10 cellular contexts compared by ENCODE assay signal in the genomic region with DNA sequence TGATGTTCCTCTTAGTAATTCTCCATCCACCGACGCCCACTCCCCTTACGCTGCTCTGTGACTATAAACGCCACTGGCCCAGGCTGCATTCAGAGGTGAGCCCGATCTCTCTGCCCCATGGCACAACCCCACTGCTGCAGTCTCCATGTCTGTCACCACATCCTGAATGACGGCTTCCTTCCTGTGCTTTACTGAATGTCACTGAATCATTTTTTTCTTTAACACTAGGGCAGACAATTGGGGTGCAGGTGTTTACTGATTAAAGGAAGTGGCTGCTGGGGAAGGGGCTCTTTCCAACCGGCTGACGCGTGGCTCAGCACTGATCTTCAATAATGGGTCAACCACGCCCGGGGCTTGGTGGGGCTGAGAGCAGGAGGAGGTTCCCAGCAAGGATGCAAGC.
DNase-seq lines count a peak whose midpoint lies in the region; ATAC-seq lines count a peak whose summit lies in the region.
"Had no signal": no experiment of that assay in that cellular context is flagged by ENCODE, and none has a peak within 500 bp of the region (broad histone marks: within the 10 kb centered on the region; RNA-seq: fewer than 3 reads in every experiment).

No MANE protein-coding gene starts in this region.

- peak overlapping the region; percentile 24 for H3K4me3 Mint-ChIP-seq in activated T-helper 2 cell treated with anti-CD3 and anti-CD28 coated beads, Interferon-gamma antibody, Interleukin-2, Interleukin-4, amounts not matched to agents 10 μg/mL and 5 μg/mL and 100 μg/mL, durations not matched to agents 14 hours and 24 hours and 36 hours (ENCODE audit: low read depth)
- H3K4me3 Mint-ChIP-seq: brain had no signal

- H3K27me3 Mint-ChIP-seq in activated T-helper 2 cell treated with anti-CD3 and anti-CD28 coated beads, Interferon-gamma antibody, Interleukin-2, Interleukin-4, amounts not matched to agents 10 μg/mL and 5 μg/mL and 100 μg/mL, durations not matched to agents 14 hours and 24 hours and 36 hours (ENCODE audit: low read depth) = peaks cover 3% of the 10 kb centered on the region

- intact Hi-C loops in activated T-helper 2 cell treated with anti-CD3 and anti-CD28 coated beads, Interferon-gamma antibody, Interleukin-2, Interleukin-4, amounts not matched to agents 10 μg/mL and 5 μg/mL and 100 μg/mL, durations not matched to agents 14 hours and 24 hours and 36 hours (cut with micrococcal nuclease) = no loop called here

- H3K27ac Mint-ChIP-seq in activated T-helper 2 cell treated with anti-CD3 and anti-CD28 coated beads, Interferon-gamma antibody, Interleukin-2, Interleukin-4, amounts not matched to agents 10 μg/mL and 5 μg/mL and 100 μg/mL, durations not matched to agents 14 hours and 24 hours and 36 hours = peak overlapping the region; percentile 89

- H3K9me3 Mint-ChIP-seq in activated T-helper 2 cell treated with anti-CD3 and anti-CD28 coated beads, Interferon-gamma antibody, Interleukin-2, Interleukin-4, amounts not matched to agents 10 μg/mL and 5 μg/mL and 100 μg/mL, durations not matched to agents 14 hours and 24 hours and 36 hours = peaks cover 16% of the 10 kb centered on the region

- DNase-seq in T-helper 1 cell (peak; percentile 28 to 89 (median 39)), NCI-H1105 (lab: John Stamatoyannopoulos, UW) (no peak), substantia nigra (lab: John Stamatoyannopoulos, UW) (no peak), NCI-H1048 (lab: John Stamatoyannopoulos, UW) (no peak)
- peak; percentile 59 for DNase-seq in activated T-helper 2 cell treated with anti-CD3 and anti-CD28 coated beads, Interferon-gamma antibody, Interleukin-2, Interleukin-4, amounts not matched to agents 10 μg/mL and 5 μg/mL and 100 μg/mL, durations not matched to agents 14 hours and 24 hours and 36 hours (ENCODE audit: low spot score)
- peak; percentile 18 to 24 for DNase-seq in stimulated activated CD4-positive, alpha-beta T cell treated with anti-CD3 and anti-CD28 coated beads, Interleukin-4, amount 100 ng/mL, for 48 hours (ENCODE audit: low read depth in 2 of 2)
- DNase-seq: right cardiac atrium had no signal

- peaks cover 42% of the 10 kb centered on the region for H3K4me1 Mint-ChIP-seq in activated T-helper 2 cell treated with anti-CD3 and anti-CD28 coated beads, Interferon-gamma antibody, Interleukin-2, Interleukin-4, amounts not matched to agents 10 μg/mL and 5 μg/mL and 100 μg/mL, durations not matched to agents 14 hours and 24 hours and 36 hours (ENCODE audit: low read depth)

- H3K36me3 Mint-ChIP-seq in activated T-helper 2 cell treated with anti-CD3 and anti-CD28 coated beads, Interferon-gamma antibody, Interleukin-2, Interleukin-4, amounts not matched to agents 10 μg/mL and 5 μg/mL and 100 μg/mL, durations not matched to agents 14 hours and 24 hours and 36 hours (ENCODE audit: low read depth) = peaks cover 14% of the 10 kb centered on the region
- H3K36me3 Mint-ChIP-seq: brain had no signal

- ATAC-seq in GM18502 (IDR thresholded peaks at IDR 0.05; ENCODE audit: poor library complexity, unreplicated experiment) = peak; percentile 67
- ATAC-seq in GM18519 (IDR thresholded peaks at IDR 0.05; ENCODE audit: low FRiP score, unreplicated experiment) = no peak
- ATAC-seq: right cardiac atrium had no signal

- H3K27ac ChIP-seq in substantia nigra (ENCODE audit: low read depth, low read length, poor library complexity, severe bottlenecking) = no peak overlapping the region

Comparison
In these comparisons a context has a peak if more than half of its experiments do, and no peak if none do; other contexts are left out.
1. DNase-seq: peak in T-helper 1 cell (5 of 5), activated T-helper 2 cell treated with anti-CD3 and anti-CD28 coated beads, Interferon-gamma antibody, Interleukin-2, Interleukin-4, amounts not matched to agents 10 μg/mL and 5 μg/mL and 100 μg/mL, durations not matched to agents 14 hours and 24 hours and 36 hours (single experiment) and stimulated activated CD4-positive, alpha-beta T cell treated with anti-CD3 and anti-CD28 coated beads, Interleukin-4, amount 100 ng/mL, for 48 hours (2 of 2); none in NCI-H1105 (single experiment), substantia nigra (0 of 49) and NCI-H1048 (single experiment).